Comparison of ENCODE assay signal across 15 cellular contexts in genomic region chr7:1247527-1248041, GRCh38. TPM values are rescaled to one million over a fixed set of nuclear protein-coding genes. Genes with fewer than 3 reads are reported as not detected.
DNase-seq lines count a peak whose midpoint lies in the region; ATAC-seq and TF ChIP-seq lines count a peak whose summit lies in the region.
"Had no signal": no experiment of that assay in that cellular context is flagged by ENCODE, and none has a peak within 500 bp of the region (broad histone marks: within the 10 kb centered on the region; RNA-seq: fewer than 3 reads in every experiment).

No MANE protein-coding gene starts in this region.

- intact Hi-C loops in left colon (cut with DNase I, micrococcal nuclease): no loop called here

- POLR2A ChIA-PET in naive thymus-derived CD8-positive, alpha-beta T cell (lab: Charles Lee): interaction anchor here (0.6 kb wide), 1 partner anchor 13 kb away, joined by 3 read pairs; no protein-coding TSS in a partner anchor

- no peaks in the 10 kb centered on the region for H3K9me3 ChIP-seq in WERI-Rb-1 (ENCODE audit: severe bottlenecking)
- H3K9me3 ChIP-seq: colonic mucosa, upper lobe of left lung had no signal

- H3K27ac Mint-ChIP-seq in naive thymus-derived CD8-positive, alpha-beta T cell: peak overlapping the region in 2 of 10 donors; percentile 56 to 97
- no peak overlapping the region for H3K27ac Mint-ChIP-seq in HFFc6

- H3K4me1 Mint-ChIP-seq in naive thymus-derived CD8-positive, alpha-beta T cell: peaks cover 10 to 35% (median 18%) of the 10 kb centered on the region in 4 donors
- H3K4me1 Mint-ChIP-seq in HFFc6 (ENCODE audit: low read depth): no peaks in the 10 kb centered on the region

- no peak for TF ChIP-seq CTCF in WERI-Rb-1 (IDR thresholded peaks at IDR 0.05; ENCODE audit: low read depth, low read length)
- no peak; the same call in 1 of the 2 replicates for TF ChIP-seq CTCF in HFFc6 (IDR thresholded peaks at IDR 0.05)

- DNase-seq in NCI-H510A (lab: John Stamatoyannopoulos, UW): peak; percentile 32
- no peak for DNase-seq in NCI-H510A treated with DMSO at 0.1 percent for 48 hours (lab: John Stamatoyannopoulos, UW)
- DNase-seq in H7: peak; percentile 93
- DNase-seq in WERI-Rb-1: peak; percentile 38
- peak in 7 of 10 donors; percentile 18 to 72 (median 35) for DNase-seq in naive thymus-derived CD8-positive, alpha-beta T cell
- DNase-seq in HFFc6: no peak
- no peak for DNase-seq in HCEC 1CT
- no peak for DNase-seq in left colon
- DNase-seq: activated CD8-positive, alpha-beta memory T cell treated with anti-CD3 and anti-CD28 coated beads for 24 hours; activated naive CD4-positive, alpha-beta T cell treated with anti-CD3 and anti-CD28 coated beads, Interleukin-2, amount 50 U/mL, for 16 hours; colonic mucosa; naive B cell; PC-9 had no signal

- H3K36me3 ChIP-seq in H7 (replicated peaks; ENCODE audit: control insufficient read depth, insufficient read depth, low read length): no peaks in the 10 kb centered on the region
- H3K36me3 ChIP-seq in WERI-Rb-1: no peaks in the 10 kb centered on the region
- H3K36me3 ChIP-seq: colonic mucosa, upper lobe of left lung had no signal

- peak; percentile 33 to 65 for ATAC-seq in naive thymus-derived CD8-positive, alpha-beta T cell
- no peak for ATAC-seq in left colon

- peaks cover 42 to 81% (median 56%) of the 10 kb centered on the region in 5 donors for H3K27me3 Mint-ChIP-seq in naive thymus-derived CD8-positive, alpha-beta T cell
- peaks cover 55% of the 10 kb centered on the region for H3K27me3 Mint-ChIP-seq in HFFc6 (ENCODE audit: insufficient read depth)

- no peak overlapping the region for H3K27ac ChIP-seq in WERI-Rb-1
- H3K27ac ChIP-seq: colonic mucosa, PC-9, upper lobe of left lung had no signal

- H3K36me3 Mint-ChIP-seq in naive thymus-derived CD8-positive, alpha-beta T cell: peaks cover 0 to 12% (median 0%) of the 10 kb centered on the region in 3 donors
- no peaks in the 10 kb centered on the region for H3K36me3 Mint-ChIP-seq in HFFc6 (ENCODE audit: low read depth)
- H3K36me3 Mint-ChIP-seq: naive B cell had no signal

- no peaks in the 10 kb centered on the region for H3K9me3 Mint-ChIP-seq in naive thymus-derived CD8-positive, alpha-beta T cell
- H3K9me3 Mint-ChIP-seq in HFFc6: no peaks in the 10 kb centered on the region

- peak overlapping the region in 6 of 10 donors; percentile 14 to 52 (median 32) for H3K4me3 Mint-ChIP-seq in naive thymus-derived CD8-positive, alpha-beta T cell
- H3K4me3 Mint-ChIP-seq in HFFc6: no peak overlapping the region

- H3K27me3 ChIP-seq in H7 (ENCODE audit: control insufficient read depth, insufficient read depth, low read length) (peaks cover 80% of the 10 kb centered on the region), WERI-Rb-1 (ENCODE audit: insufficient read depth, low read depth, severe bottlenecking) (peaks cover 18% of the 10 kb centered on the region)

- H3K4me3 ChIP-seq in H7 (ENCODE audit: insufficient read depth, low read depth, low read length) (no peak overlapping the region), WERI-Rb-1 (ENCODE audit: low read depth, low read length) (no peak overlapping the region)
- H3K4me3 ChIP-seq: colonic mucosa, PC-9, smooth muscle cell, upper lobe of left lung had no signal

RNA-seq across cellular contexts. Expression of gene UNCX, which starts 14.9 kb away (rescaled TPM):
- total RNA-seq in H7 (2014; rRNA removed; shearing (Covaris generic)): not detected in 2 replicates
- not detected for total RNA-seq in naive thymus-derived CD8-positive, alpha-beta T cell
- polyA plus RNA-seq in naive thymus-derived CD8-positive, alpha-beta T cell: not detected
- not detected for total RNA-seq in HFFc6 (2021; fragmentation: NEBNext Ultra II Directional; extraction: Animal tissue kit (Norgen Biotek cat#: 25700))
- not detected for total RNA-seq in left colon
- total RNA-seq: colonic mucosa, PC-9, smooth muscle cell, upper lobe of left lung had no signal
- polyA plus RNA-seq: smooth muscle cell had no signal

Comparison
In these comparisons a context has a peak if more than half of its experiments do, and no peak if none do; other contexts are left out.
1. DNase-seq: peak in NCI-H510A (single experiment), H7 (single experiment), WERI-Rb-1 (single experiment) and naive thymus-derived CD8-positive, alpha-beta T cell (7 of 10); none in NCI-H510A treated with DMSO at 0.1 percent for 48 hours (single experiment), HFFc6 (single experiment), HCEC 1CT (single experiment) and left colon (0 of 2).